Comparison of ENCODE assay signal across 8 cellular contexts in genomic region chr1:3564921-3565831, GRCh38. TPM values are rescaled to one million over a fixed set of nuclear protein-coding genes. Genes with fewer than 3 reads are reported as not detected.
DNase-seq lines count a peak whose midpoint lies in the region; ATAC-seq lines count a peak whose summit lies in the region.

No MANE protein-coding gene starts in this region.

- H3K36me3 Mint-ChIP-seq in activated naive CD4-positive, alpha-beta T cell treated with anti-CD3 and anti-CD28 coated beads, Interleukin-2, amount 50 U/mL, for 72 hours = no peaks in the 10 kb centered on the region

- no peaks in the 10 kb centered on the region for H3K36me3 ChIP-seq in iPS DF 6.9 (ENCODE audit: control insufficient read depth, insufficient read depth, low read length)

- WGBS in iPS DF 6.9 (ENCODE audit: insufficient coverage, insufficient read length) = no CpG with 5 or more reads among the region's 29 CpGs

- H3K9me3 Mint-ChIP-seq in activated naive CD4-positive, alpha-beta T cell treated with anti-CD3 and anti-CD28 coated beads, Interleukin-2, amount 50 U/mL, for 72 hours = no peaks in the 10 kb centered on the region

- H3K27ac Mint-ChIP-seq in activated naive CD4-positive, alpha-beta T cell treated with anti-CD3 and anti-CD28 coated beads, Interleukin-2, amount 50 U/mL, for 72 hours = no peak overlapping the region

- ATAC-seq in activated naive CD4-positive, alpha-beta T cell treated with anti-CD3 and anti-CD28 coated beads, Interleukin-2, amount 50 U/mL, for 72 hours = peak; percentile 50 to 59
- no peak for ATAC-seq in GM21576 (IDR thresholded peaks at IDR 0.05; ENCODE audit: unreplicated experiment)

- no peaks in the 10 kb centered on the region for H3K4me1 ChIP-seq in iPS DF 6.9 (ENCODE audit: control insufficient read depth, insufficient read depth, low read length)

- DNase-seq in NCI-H2171 treated with DMSO at 0.1 percent for 48 hours (lab: John Stamatoyannopoulos, UW) (peak; percentile 5), NCI-H2171 (lab: John Stamatoyannopoulos, UW) (no peak), NCI-H69 (lab: John Stamatoyannopoulos, UW) (peak; percentile 23), iPS DF 6.9 (ENCODE audit: low read depth, low spot score) (peak; percentile 31), NCI-H774 (lab: John Stamatoyannopoulos, UW) (no peak)
- peak in 1 of 2 donors; percentile 59 for DNase-seq in activated naive CD4-positive, alpha-beta T cell treated with anti-CD3 and anti-CD28 coated beads, Interleukin-2, amount 50 U/mL, for 72 hours (ENCODE audit: low spot score in 2 of 2)
- DNase-seq in stimulated activated CD8-positive, alpha-beta memory T cell treated with anti-CD3 and anti-CD28 coated beads, Interleukin-2, amount 100 ng/mL, for 48 hours (ENCODE audit: low read depth in 2 of 2) = peak; percentile 9 to 13

- H3K27ac ChIP-seq in iPS DF 6.9 (ENCODE audit: low read length) = no peak overlapping the region

- no peak overlapping the region for H3K4me3 ChIP-seq in iPS DF 6.9 (ENCODE audit: low read length)

- no peaks in the 10 kb centered on the region for H3K27me3 ChIP-seq in iPS DF 6.9 (ENCODE audit: control insufficient read depth, insufficient read depth, low read length)

- no peaks in the 10 kb centered on the region for H3K9me3 ChIP-seq in iPS DF 6.9 (ENCODE audit: control insufficient read depth, insufficient read depth, low read length)

RNA-seq across cellular contexts. Expression of gene MEGF6, which starts 46.1 kb away (rescaled TPM):
- total RNA-seq in activated naive CD4-positive, alpha-beta T cell treated with anti-CD3 and anti-CD28 coated beads, Interleukin-2, amount 50 U/mL, for 72 hours = 1 to 10 TPM; 4.6 to 7.6 TPM

RNA-seq across cellular contexts. Expression of gene TPRG1L, which starts 59.6 kb away (rescaled TPM):
- total RNA-seq in activated naive CD4-positive, alpha-beta T cell treated with anti-CD3 and anti-CD28 coated beads, Interleukin-2, amount 50 U/mL, for 72 hours = 1 to 10 TPM; 6.0 to 10.0 TPM

Comparison
In these comparisons a context has a peak if more than half of its experiments do, and no peak if none do; other contexts are left out.
1. DNase-seq: peak in NCI-H2171 treated with DMSO at 0.1 percent for 48 hours (single experiment), NCI-H69 (single experiment), iPS DF 6.9 (single experiment) and stimulated activated CD8-positive, alpha-beta memory T cell treated with anti-CD3 and anti-CD28 coated beads, Interleukin-2, amount 100 ng/mL, for 48 hours (2 of 2); none in NCI-H2171 (single experiment) and NCI-H774 (single experiment).